Comparison of ENCODE assay signal across 11 cellular contexts in the genomic region with DNA sequence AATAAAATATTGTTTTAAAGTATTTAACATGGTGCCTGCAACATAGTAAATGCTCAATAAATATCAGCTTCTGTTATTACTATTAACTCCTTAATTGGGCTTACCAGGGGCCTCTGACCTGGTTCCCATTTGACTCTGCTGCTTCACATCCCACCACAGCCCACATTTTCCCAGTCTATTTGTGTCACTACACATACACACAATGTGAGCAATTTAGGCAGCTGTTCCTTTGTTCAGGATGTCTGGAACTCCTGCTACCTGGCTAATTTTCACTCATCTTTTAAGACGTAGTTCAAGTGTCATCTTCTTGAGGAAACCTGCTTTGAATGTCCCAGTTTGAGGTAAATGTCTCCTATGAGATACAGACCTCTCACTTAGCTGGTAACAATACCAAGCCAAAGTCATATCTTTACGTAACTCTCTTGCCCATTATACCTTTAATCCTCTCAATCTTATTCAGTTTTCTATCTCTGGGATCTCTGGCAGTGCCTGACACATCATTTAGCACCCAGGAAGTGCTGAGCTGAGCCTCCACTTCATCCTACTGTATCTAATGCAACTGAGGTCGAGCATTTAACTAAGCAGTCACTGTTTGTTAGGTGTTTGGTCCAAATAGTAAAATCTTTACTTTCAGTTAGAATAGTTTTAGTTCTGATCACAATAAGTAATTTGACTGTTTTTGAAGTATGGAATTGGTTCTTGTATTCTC. TPM values are rescaled to one million over a fixed set of nuclear protein-coding genes. Genes with fewer than 3 reads are reported as not detected.
DNase-seq lines count a peak whose midpoint lies in the region; ATAC-seq and TF ChIP-seq lines count a peak whose summit lies in the region.
"Had no signal": no experiment of that assay in that cellular context is flagged by ENCODE, and none has a peak within 500 bp of the region (broad histone marks: within the 10 kb centered on the region; RNA-seq: fewer than 3 reads in every experiment).

No MANE protein-coding gene starts in this region.

- H2AFZ ChIP-seq in hepatocyte = no peak overlapping the region

- H3K27me3 Mint-ChIP-seq in activated T-cell treated with anti-CD3 and anti-CD28 coated beads, Interleukin-2, amount 50 U/mL, for 24 hours = no peaks in the 10 kb centered on the region
- no peaks in the 10 kb centered on the region for H3K27me3 Mint-ChIP-seq in activated CD4-positive, alpha-beta memory T cell treated with anti-CD3 and anti-CD28 coated beads for 36 hours
- no peaks in the 10 kb centered on the region for H3K27me3 Mint-ChIP-seq in stimulated activated naive CD8-positive, alpha-beta T cell treated with anti-CD3 and anti-CD28 coated beads, Interleukin-15, amount 100 ng/mL, for 72 hours

- H4K20me1 ChIP-seq in hepatocyte (ENCODE audit: insufficient read depth, poor library complexity, severe bottlenecking) = peaks cover 32% of the 10 kb centered on the region

- 73% methylated on average over 3 of the region's 3 CpGs for WGBS in hepatocyte (ENCODE audit: low lambda C conversion rate, missing lambda C conversion rate)

- peaks cover 68% of the 10 kb centered on the region for H3K4me1 Mint-ChIP-seq in activated T-cell treated with anti-CD3 and anti-CD28 coated beads, Interleukin-2, amount 50 U/mL, for 24 hours (ENCODE audit: low read depth)
- H3K4me1 Mint-ChIP-seq in activated CD4-positive, alpha-beta memory T cell treated with anti-CD3 and anti-CD28 coated beads for 36 hours (ENCODE audit: low read depth) = peaks cover 68% of the 10 kb centered on the region
- H3K4me1 Mint-ChIP-seq in stimulated activated naive CD8-positive, alpha-beta T cell treated with anti-CD3 and anti-CD28 coated beads, Interleukin-15, amount 100 ng/mL, for 72 hours = peaks cover 48% of the 10 kb centered on the region

- no peaks in the 10 kb centered on the region for H3K36me3 ChIP-seq in hepatocyte (replicated peaks; ENCODE audit: insufficient read depth, low read depth)

- H3K4me3 Mint-ChIP-seq in activated T-cell treated with anti-CD3 and anti-CD28 coated beads, Interleukin-2, amount 50 U/mL, for 24 hours = peak overlapping the region; percentile 85
- peak overlapping the region; percentile 86 for H3K4me3 Mint-ChIP-seq in activated CD4-positive, alpha-beta memory T cell treated with anti-CD3 and anti-CD28 coated beads for 36 hours
- H3K4me3 Mint-ChIP-seq in stimulated activated naive CD8-positive, alpha-beta T cell treated with anti-CD3 and anti-CD28 coated beads, Interleukin-15, amount 100 ng/mL, for 72 hours = peak overlapping the region; percentile 60 to 85

- H3K27ac ChIP-seq in hepatocyte = no peak overlapping the region

- CTCF ChIA-PET in activated CD4-positive, alpha-beta memory T cell treated with anti-CD3 and anti-CD28 coated beads for 36 hours (lab: Charles Lee) = interaction anchor here (1.4 to 2.6 kb wide), 5 partner anchors 18 to 82 kb away, joined by 5 to 12 read pairs (median 7); no protein-coding TSS in a partner anchor

- no peaks in the 10 kb centered on the region for H3K9me3 ChIP-seq in hepatocyte (ENCODE audit: low read depth)

- no peak for TF ChIP-seq CTCF in hepatocyte (IDR thresholded peaks at IDR 0.05; ENCODE audit: poor library complexity)

- no peaks in the 10 kb centered on the region for H3K9me3 Mint-ChIP-seq in activated T-cell treated with anti-CD3 and anti-CD28 coated beads, Interleukin-2, amount 50 U/mL, for 24 hours
- H3K9me3 Mint-ChIP-seq in activated CD4-positive, alpha-beta memory T cell treated with anti-CD3 and anti-CD28 coated beads for 36 hours = no peaks in the 10 kb centered on the region
- H3K9me3 Mint-ChIP-seq in stimulated activated naive CD8-positive, alpha-beta T cell treated with anti-CD3 and anti-CD28 coated beads, Interleukin-15, amount 100 ng/mL, for 72 hours = no peaks in the 10 kb centered on the region

- H3K79me2 ChIP-seq in hepatocyte = peaks cover 92% of the 10 kb centered on the region

- peaks cover 19% of the 10 kb centered on the region for H3K4me1 ChIP-seq in hepatocyte (ENCODE audit: insufficient read depth)

- peak overlapping the region; percentile 100 for H3K27ac Mint-ChIP-seq in activated T-cell treated with anti-CD3 and anti-CD28 coated beads, Interleukin-2, amount 50 U/mL, for 24 hours
- peak overlapping the region; percentile 96 for H3K27ac Mint-ChIP-seq in activated CD4-positive, alpha-beta memory T cell treated with anti-CD3 and anti-CD28 coated beads for 36 hours
- peak overlapping the region; percentile 94 to 98 for H3K27ac Mint-ChIP-seq in stimulated activated naive CD8-positive, alpha-beta T cell treated with anti-CD3 and anti-CD28 coated beads, Interleukin-15, amount 100 ng/mL, for 72 hours

- no peak for DNase-seq in activated T-cell treated with anti-CD3 and anti-CD28 coated beads, Interleukin-2, amount 50 U/mL, for 24 hours
- DNase-seq in activated T-cell treated with anti-CD3 and anti-CD28 coated beads for 4 hours (no peak), hepatocyte (ENCODE audit: low spot score) (no peak), NCI-H2107 treated with DMSO at 0.1 percent for 48 hours (lab: John Stamatoyannopoulos, UW; ENCODE audit: unreplicated experiment) (no peak), SKM-1 (lab: John Stamatoyannopoulos, UW; ENCODE audit: unreplicated experiment) (no peak), DMS53 treated with DMSO at 0.1 percent for 48 hours (lab: John Stamatoyannopoulos, UW; ENCODE audit: unreplicated experiment) (no peak)
- peak; percentile 65 for DNase-seq in activated CD4-positive, alpha-beta memory T cell treated with anti-CD3 and anti-CD28 coated beads for 36 hours
- no peak for DNase-seq in stimulated activated naive CD8-positive, alpha-beta T cell treated with anti-CD3 and anti-CD28 coated beads, Interleukin-15, amount 100 ng/mL, for 72 hours
- DNase-seq: amygdala, NCI-H1930, substantia nigra had no signal

- no peaks in the 10 kb centered on the region for H3K9me2 ChIP-seq in hepatocyte (replicated peaks; ENCODE audit: insufficient read depth)

- intact Hi-C loops in activated CD4-positive, alpha-beta memory T cell treated with anti-CD3 and anti-CD28 coated beads for 36 hours (cut with micrococcal nuclease) = loop anchor here (1.0 to 10.0 kb wide), 8 partner anchors 9 to 1144 kb away; no protein-coding TSS in a partner anchor

- H3K36me3 Mint-ChIP-seq in activated T-cell treated with anti-CD3 and anti-CD28 coated beads, Interleukin-2, amount 50 U/mL, for 24 hours (ENCODE audit: low read depth) = peaks cover 77% of the 10 kb centered on the region
- peaks cover 31% of the 10 kb centered on the region for H3K36me3 Mint-ChIP-seq in activated CD4-positive, alpha-beta memory T cell treated with anti-CD3 and anti-CD28 coated beads for 36 hours

- peak overlapping the region; percentile 84 for H3K4me2 ChIP-seq in hepatocyte

- peak; percentile 32 for ATAC-seq in stimulated activated naive CD8-positive, alpha-beta T cell treated with anti-CD3 and anti-CD28 coated beads, Interleukin-15, amount 100 ng/mL, for 72 hours

- POLR2A ChIA-PET in activated CD4-positive, alpha-beta memory T cell treated with anti-CD3 and anti-CD28 coated beads for 36 hours (lab: Charles Lee) = interaction anchor here (0.7 to 11.5 kb wide), 15 partner anchors 9 to 923 kb away, joined by 3 to 182 read pairs (median 4); a partner anchor contains a TSS

- H3K4me3 ChIP-seq in hepatocyte = no peak overlapping the region

- H3K27me3 ChIP-seq in hepatocyte = no peaks in the 10 kb centered on the region

RNA-seq across cellular contexts. Expression of a gene that starts 4.5 kb away (rescaled TPM):
- 10 to 100 TPM; 36.8 to 37.0 TPM for total RNA-seq in activated CD4-positive, alpha-beta memory T cell treated with anti-CD3 and anti-CD28 coated beads for 36 hours
- total RNA-seq in hepatocyte = 50.5 and 52.8 TPM in 2 replicates
- polyA plus RNA-seq in hepatocyte = 30.2 and 42.2 TPM in 2 replicates
